8 cellular contexts compared by ENCODE assay signal in the genomic region with DNA sequence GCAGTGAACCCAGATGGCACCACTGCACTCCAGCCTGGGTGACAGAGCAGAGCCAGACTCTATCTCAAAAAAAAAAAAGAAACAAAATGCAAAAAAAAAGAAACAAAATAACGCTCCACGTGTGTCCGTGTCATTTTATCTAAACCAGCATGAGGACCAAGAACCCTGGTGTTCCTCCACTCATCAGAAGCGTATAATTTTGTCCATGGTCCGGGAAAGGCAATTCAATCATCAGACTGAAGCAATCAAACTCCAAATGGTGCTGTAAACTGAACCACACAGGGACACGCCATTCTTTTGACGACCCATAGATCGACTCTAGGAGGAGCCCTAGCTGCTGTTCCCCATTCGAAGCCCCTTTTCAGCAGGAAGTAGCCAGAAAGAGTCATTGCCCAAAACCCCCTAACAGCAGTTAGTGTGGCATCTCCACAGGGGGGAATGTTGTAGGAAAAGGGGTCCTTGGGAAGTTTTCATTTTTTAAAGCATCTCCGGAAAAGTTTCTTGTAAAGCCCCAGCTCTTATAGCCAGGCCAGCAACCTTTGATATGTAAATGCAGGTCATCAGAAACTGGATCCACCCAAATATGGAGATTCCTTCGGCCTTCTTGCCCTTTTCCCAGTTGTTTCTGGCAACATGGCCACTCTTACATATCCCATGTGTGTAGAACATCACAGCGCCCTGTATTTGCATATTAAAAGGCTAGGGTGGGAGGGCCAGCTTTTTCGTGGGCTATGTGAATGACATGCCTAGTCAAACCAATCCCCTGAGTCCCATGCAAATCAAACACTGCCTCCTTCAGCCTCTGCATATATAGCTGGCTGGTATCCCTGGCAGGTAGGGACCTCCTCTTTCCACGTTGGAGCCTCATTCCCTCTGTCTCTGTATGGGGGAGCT. TPM values are rescaled to one million over a fixed set of nuclear protein-coding genes. Genes with fewer than 3 reads are reported as not detected.
DNase-seq lines count a peak whose midpoint lies in the region; ATAC-seq and TF ChIP-seq lines count a peak whose summit lies in the region.
"Not testable (repeated sequence)": the region's sequence is repeated elsewhere in the genome, so short reads cannot be mapped to it uniquely, and the experiment has no call there.
"Had no signal": no experiment of that assay in that cellular context is flagged by ENCODE, and none has a peak within 500 bp of the region (broad histone marks: within the 10 kb centered on the region; RNA-seq: fewer than 3 reads in every experiment).

No MANE protein-coding gene starts in this region.

- not testable (repeated sequence) for H2AK5ac ChIP-seq in IMR-90 (ENCODE audit: low read depth, low read length); mesenchymal stem cell (ENCODE audit: low read length, severe bottlenecking)

- intact Hi-C loops in IMR-90 (cut with micrococcal nuclease); activated naive CD4-positive, alpha-beta T cell treated with anti-CD3 and anti-CD28 coated beads for 36 hours (cut with micrococcal nuclease): not testable (repeated sequence)

- not testable (repeated sequence) for H3K9me3 Mint-ChIP-seq in activated naive CD4-positive, alpha-beta T cell treated with anti-CD3 and anti-CD28 coated beads for 36 hours

- CTCF ChIA-PET in IMR-90 (lab: Yijun Ruan, JAX): interaction anchor here (0.6 to 0.7 kb wide), 4 partner anchors 13 to 183 kb away, joined by 3 to 4 read pairs (median 3); no protein-coding TSS in a partner anchor
- CTCF ChIA-PET in activated naive CD4-positive, alpha-beta T cell treated with anti-CD3 and anti-CD28 coated beads for 36 hours (lab: Charles Lee): interaction anchor here (0.6 kb wide), 1 partner anchor 8 kb away, joined by 3 read pairs; no protein-coding TSS in a partner anchor

- not testable (repeated sequence) for H4K8ac ChIP-seq in IMR-90 (ENCODE audit: low read depth in 2 of 2, low read length in 2 of 2); mesenchymal stem cell (ENCODE audit: low read length)

- H2BK15ac ChIP-seq in IMR-90 (ENCODE audit: low read depth, low read length); mesenchymal stem cell (ENCODE audit: low read depth, poor library complexity, severe bottlenecking): not testable (repeated sequence)

- not testable (repeated sequence) for H3F3A ChIP-seq in DOHH2 (ENCODE audit: control insufficient read depth, insufficient read depth)

- not testable (repeated sequence) for H2AK9ac ChIP-seq in IMR-90 (replicated peaks; ENCODE audit: low read depth, low read length, poor library complexity)

- H3K4me3 Mint-ChIP-seq in activated naive CD4-positive, alpha-beta T cell treated with anti-CD3 and anti-CD28 coated beads for 36 hours: not testable (repeated sequence)

- not testable (repeated sequence) for H2BK12ac ChIP-seq in mesenchymal stem cell (ENCODE audit: low read length in 2 of 2)

- H2BK120ac ChIP-seq in IMR-90 (ENCODE audit: low read depth, low read length); mesenchymal stem cell (ENCODE audit: low read depth, low read length): not testable (repeated sequence)

- DNase-seq in IMR-90: peak; percentile 20
- DNase-seq in NCI-H510A (lab: John Stamatoyannopoulos, UW): peak; percentile 55
- DNase-seq in RPMI8226: peak; percentile 47
- DNase-seq in activated naive CD4-positive, alpha-beta T cell treated with anti-CD3 and anti-CD28 coated beads for 36 hours: peak; percentile 13
- DNase-seq in fibroblast of peridontal ligament (ENCODE audit: extremely low read depth): peak; percentile 20
- DNase-seq in mesenchymal stem cell: not testable (repeated sequence)

- peak overlapping the region; percentile 65 for H2AFZ ChIP-seq in IMR-90 (replicated peaks; ENCODE audit: low read length, poor library complexity)
- H2AFZ ChIP-seq in mesenchymal stem cell (ENCODE audit: low read depth, low read length): peak overlapping the region; percentile 42

- H3K18ac ChIP-seq in IMR-90 (ENCODE audit: low read depth, low read length); mesenchymal stem cell (ENCODE audit: low read depth in 1 of 2, low read length in 2 of 2): not testable (repeated sequence)

- not testable (repeated sequence) for H3K27ac ChIP-seq in DOHH2 (ENCODE audit: low read depth, low read length); IMR-90 (ENCODE audit: insufficient read depth, low read length); mesenchymal stem cell (ENCODE audit: low read length, poor library complexity, severe bottlenecking)

- not testable (repeated sequence) for H2BK20ac ChIP-seq in IMR-90 (ENCODE audit: low read depth, low read length)

- H3K9me1 ChIP-seq in IMR-90 (ENCODE audit: insufficient read depth, low read length): not testable (repeated sequence)

- H3K4me3 ChIP-seq in DOHH2 (ENCODE audit: low read length): peak overlapping the region; percentile 30; the same call in 1 of the 2 replicates
- not testable (repeated sequence) for H3K4me3 ChIP-seq in IMR-90 (ENCODE audit: insufficient read depth, low read depth, low read length); mesenchymal stem cell (ENCODE audit: insufficient read depth in 1 of 2, low read depth in 1 of 2, low read length in 2 of 2)

- H3K36me3 Mint-ChIP-seq in activated naive CD4-positive, alpha-beta T cell treated with anti-CD3 and anti-CD28 coated beads for 36 hours (ENCODE audit: low read depth): not testable (repeated sequence)

- not testable (repeated sequence) for H3K9me2 ChIP-seq in DOHH2 (replicated peaks; ENCODE audit: control insufficient read depth, low read length)

- not testable (repeated sequence) for H3K9ac ChIP-seq in IMR-90 (ENCODE audit: low read depth, low read length); mesenchymal stem cell (ENCODE audit: low read length)

- dilution Hi-C loops in IMR-90 (cut with HindIII; ENCODE audit: low sequenced_read_pairs, unreplicated experiment): not testable (repeated sequence)

- H4K20me1 ChIP-seq in DOHH2 (ENCODE audit: control insufficient read depth, insufficient read depth, low read depth, low read length); IMR-90 (ENCODE audit: insufficient read depth, low read length): not testable (repeated sequence)

- H3K27me3 Mint-ChIP-seq in activated naive CD4-positive, alpha-beta T cell treated with anti-CD3 and anti-CD28 coated beads for 36 hours (ENCODE audit: low read depth): not testable (repeated sequence)

- not testable (repeated sequence) for H2BK5ac ChIP-seq in IMR-90 (ENCODE audit: low read depth, low read length, poor library complexity, severe bottlenecking); mesenchymal stem cell (ENCODE audit: low read depth, low read length, poor library complexity, severe bottlenecking)

- not testable (repeated sequence) for H3K14ac ChIP-seq in IMR-90 (replicated peaks; ENCODE audit: low read depth, low read length); mesenchymal stem cell (ENCODE audit: low read length in 2 of 2)

- not testable (repeated sequence) for H3K27me3 ChIP-seq in DOHH2 (ENCODE audit: control insufficient read depth, low read length); IMR-90 (ENCODE audit: control insufficient read depth, insufficient read depth, low read length); mesenchymal stem cell (ENCODE audit: control insufficient read depth in 1 of 2, insufficient read depth in 1 of 2, low read length in 2 of 2)

- BruUV-seq in IMR-90 (replicated peaks; lab: Mats Ljungman, UMichigan): not testable (repeated sequence)

- not testable (repeated sequence) for TF ChIP-seq RAD21 in IMR-90 (IDR thresholded peaks at IDR 0.05; ENCODE audit: low read length)

- H3K56ac ChIP-seq in IMR-90 (ENCODE audit: extremely low read depth, insufficient read depth, low read length): not testable (repeated sequence)

- H3K79me2 ChIP-seq in DOHH2 (ENCODE audit: control insufficient read depth, low read length): not testable (repeated sequence)

- H3K4me2 ChIP-seq in DOHH2 (ENCODE audit: low read length): peak overlapping the region; percentile 34
- H3K4me2 ChIP-seq in IMR-90 (ENCODE audit: low read depth, low read length); mesenchymal stem cell (ENCODE audit: low read length, poor library complexity, severe bottlenecking): not testable (repeated sequence)

- not testable (repeated sequence) for H3K4me1 Mint-ChIP-seq in activated naive CD4-positive, alpha-beta T cell treated with anti-CD3 and anti-CD28 coated beads for 36 hours (ENCODE audit: low read depth)

- H3K9me3 ChIP-seq in DOHH2 (ENCODE audit: control insufficient read depth, insufficient read depth, low read length); IMR-90 (ENCODE audit: control insufficient read depth, insufficient read depth, low read length); mesenchymal stem cell (ENCODE audit: control insufficient read depth, low read length): not testable (repeated sequence)

- not testable (repeated sequence) for H3K23ac ChIP-seq in IMR-90 (ENCODE audit: low read depth, low read length); mesenchymal stem cell (ENCODE audit: low read length in 2 of 2)

- H4K91ac ChIP-seq in IMR-90 (ENCODE audit: insufficient read depth, low read depth, low read length); mesenchymal stem cell (ENCODE audit: low read length): not testable (repeated sequence)

- not testable (repeated sequence) for TF ChIP-seq CTCF in DOHH2 (IDR thresholded peaks at IDR 0.05; ENCODE audit: low read depth, low read length, poor library complexity, severe bottlenecking); IMR-90 (conservative IDR thresholded peaks at IDR 0.05; ENCODE audit: low read depth, low read length)

- H3K4me1 ChIP-seq in DOHH2 (ENCODE audit: control insufficient read depth, low read length): peaks cover 14% of the 10 kb centered on the region
- H3K4me1 ChIP-seq in IMR-90 (ENCODE audit: control insufficient read depth, insufficient read depth, low read length); mesenchymal stem cell (ENCODE audit: control insufficient read depth, insufficient read depth, low read depth, low read length): not testable (repeated sequence)

- H3K27ac Mint-ChIP-seq in activated naive CD4-positive, alpha-beta T cell treated with anti-CD3 and anti-CD28 coated beads for 36 hours: not testable (repeated sequence)

- POLR2A ChIA-PET in IMR-90 (lab: Charles Lee; ENCODE audit: unreplicated experiment): not testable (repeated sequence)

- H3K4ac ChIP-seq in IMR-90 (ENCODE audit: low read depth, low read length); mesenchymal stem cell (ENCODE audit: low read depth in 1 of 2, low read length in 2 of 2): not testable (repeated sequence)

- TF ChIP-seq POLR2A in IMR-90 (IDR thresholded peaks at IDR 0.05; ENCODE audit: low read depth, low read length): not testable (repeated sequence)

- not testable (repeated sequence) for H3K36me3 ChIP-seq in DOHH2 (ENCODE audit: control insufficient read depth, low read length); IMR-90 (ENCODE audit: control insufficient read depth, insufficient read depth, low read length); mesenchymal stem cell (ENCODE audit: control insufficient read depth in 1 of 2, insufficient read depth in 2 of 2, low read depth in 1 of 2, low read length in 2 of 2)

- H4K5ac ChIP-seq in IMR-90 (ENCODE audit: low read depth, low read length): peak overlapping the region; percentile 42; the same call in 1 of the 2 replicates

- in situ Hi-C loops in IMR-90 (cut with MboI; ENCODE audit: low sequenced_read_pairs): loop anchor here (25.0 kb wide), 1 partner anchor 299 kb away; the partner anchor contains the start of gene UBTF

- ATAC-seq in IMR-90 (ENCODE audit: low read depth): 0 out of 2 replicates have a peak, but pooled peaks have one; percentile 35

- not testable (repeated sequence) for H3K79me1 ChIP-seq in IMR-90 (ENCODE audit: low read depth in 1 of 2, low read length in 2 of 2); mesenchymal stem cell (replicated peaks; ENCODE audit: low read length, poor library complexity, severe bottlenecking)

- 40% methylated on average over 2 of the region's 14 CpGs; no CpG with 5 or more reads in 1 of the 2 experiments for WGBS in IMR-90 (ENCODE audit: extremely low coverage in 2 of 2, insufficient read length in 1 of 2), 2 experiments
- WGBS in mesenchymal stem cell: 48% methylated on average over 14 of the region's 14 CpGs

RNA-seq across cellular contexts. Expression of gene GPATCH8, which starts 8.3 kb away (rescaled TPM):
- 8.8 and 13.3 TPM in 2 replicates for total RNA-seq in IMR-90 (2012; rRNA removed)
- 13.2 and 13.4 TPM in 2 replicates for polyA plus RNA-seq in IMR-90 (2012; rRNA removed)
- 4.0 and 6.5 TPM in 2 replicates for polyA plus RNA-seq in IMR-90 (2012; cell fraction: cytosol; rRNA removed)
- polyA plus RNA-seq in IMR-90 (2012; cell fraction: nucleus; rRNA removed; ENCODE audit: low replicate concordance): 23.4 and 34.8 TPM in 2 replicates
- total RNA-seq in activated naive CD4-positive, alpha-beta T cell treated with anti-CD3 and anti-CD28 coated beads for 36 hours: 10 to 100 TPM; 31.5 to 31.7 TPM
- polyA plus RNA-seq in mesenchymal stem cell (2013, experiment 1 of 2): 18.3 TPM
- 17.8 TPM for polyA plus RNA-seq in mesenchymal stem cell (2013, experiment 2 of 2)

RNA-seq across cellular contexts. Expression of gene FZD2, which starts 45.8 kb away (rescaled TPM):
- 21.3 and 22.8 TPM in 2 replicates for total RNA-seq in IMR-90 (2012; rRNA removed)
- polyA plus RNA-seq in IMR-90 (2012; rRNA removed): 130 and 133 TPM in 2 replicates
- 46.5 and 172 TPM in 2 replicates for polyA plus RNA-seq in IMR-90 (2012; cell fraction: cytosol; rRNA removed)
- polyA plus RNA-seq in IMR-90 (2012; cell fraction: nucleus; rRNA removed; ENCODE audit: low replicate concordance): 28.2 and 69.3 TPM in 2 replicates
- total RNA-seq in activated naive CD4-positive, alpha-beta T cell treated with anti-CD3 and anti-CD28 coated beads for 36 hours: not detected
- polyA plus RNA-seq in mesenchymal stem cell (2013, experiment 1 of 2): 43.8 TPM
- 45.5 TPM for polyA plus RNA-seq in mesenchymal stem cell (2013, experiment 2 of 2)
- total RNA-seq: CD4-positive, alpha-beta memory T cell had no signal
- polyA plus RNA-seq: CD4-positive, alpha-beta memory T cell had no signal

Comparison
In these comparisons a context has a peak if more than half of its experiments do, and no peak if none do; other contexts are left out.
1. RNA of gene FZD2, which starts 45.8 kb away (total RNA-seq): 21.3 to 22.8 TPM in IMR-90; not detected in activated naive CD4-positive, alpha-beta T cell treated with anti-CD3 and anti-CD28 coated beads for 36 hours; every median in the first group is over 10 times any median in the second.